8 cellular contexts compared by ENCODE assay signal in the genomic region with DNA sequence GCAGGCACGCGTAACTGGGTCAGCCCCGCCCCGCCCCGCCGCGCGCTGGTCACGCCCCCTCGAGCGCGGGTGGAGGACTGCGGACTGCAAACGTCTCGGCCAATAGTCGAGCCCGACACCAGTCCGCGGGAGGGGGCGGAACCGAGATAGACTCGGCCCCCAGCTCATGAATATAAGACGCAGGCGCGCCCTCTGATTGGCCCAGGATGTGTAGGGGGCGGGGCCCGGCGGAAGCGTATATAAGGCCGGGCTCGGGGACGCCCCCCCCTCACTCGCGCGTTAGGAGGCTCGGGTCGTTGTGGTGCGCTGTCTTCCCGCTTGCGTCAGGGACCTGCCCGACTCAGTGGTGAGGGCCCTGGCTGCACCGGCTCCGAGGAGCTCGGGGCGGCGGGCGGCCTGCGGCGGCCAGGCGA. TPM values are rescaled to one million over a fixed set of nuclear protein-coding genes. Genes with fewer than 3 reads are reported as not detected.
DNase-seq lines count a peak whose midpoint lies in the region; ATAC-seq and FAIRE-seq lines count a peak whose summit lies in the region.

A gene (plus strand): TSS at position 268 of the 413 bp plus-strand sequence. CDS start 1,602 bp downstream, outside the sequence.

- ATAC-seq in GM18498 (IDR thresholded peaks at IDR 0.05; ENCODE audit: unreplicated experiment) (peak; percentile 61), HG02938 (IDR thresholded peaks at IDR 0.05; ENCODE audit: unreplicated experiment) (peak; percentile 45), left ventricle myocardium superior (peak; percentile 74)

- intact Hi-C loops in T-helper 2 cell treated with Interferon-gamma antibody and Interleukin-4, amounts not matched to agents 100 ng/mL and 5 ng/mL, for 36 hours (cut with micrococcal nuclease): loop anchor here (1.0 kb wide), 2 partner anchors 9 to 20 kb away; no protein-coding TSS in a partner anchor
- intact Hi-C loops in left ventricle myocardium superior (cut with micrococcal nuclease): no loop called here

- DNase-seq in NCI-H1930 (lab: John Stamatoyannopoulos, UW) (peak; percentile 90 to 93), left ventricle myocardium superior (peak; percentile 100), pulmonary artery endothelial cell (ENCODE audit: low read depth, low spot score) (peak; percentile 95), urothelium cell line (ENCODE audit: low spot score) (peak; percentile 93)

- peak within 1 kb of the TSS; percentile 98 for H3K27ac ChIP-seq in angular gyrus (ENCODE audit: low read depth, low read length)

- no peak for FAIRE-seq in urothelium cell line (lab: Jason Lieb, UNC)

RNA-seq across cellular contexts. Expression of the gene that starts here (rescaled TPM):
- total RNA-seq in T-helper 2 cell treated with Interferon-gamma antibody and Interleukin-4, amounts not matched to agents 100 ng/mL and 5 ng/mL, for 36 hours: 195 and 200 TPM in 2 replicates
- total RNA-seq in left ventricle myocardium superior: 248 TPM
- 99.5 and 247 TPM in 2 replicates for total RNA-seq in pulmonary artery endothelial cell

Comparison
In these comparisons a context has a peak if more than half of its experiments do, and no peak if none do; other contexts are left out.
1. Peak in every context shown above with its lines: DNase-seq, ATAC-seq and H3K27ac ChIP-seq.